In the genomic region with DNA sequence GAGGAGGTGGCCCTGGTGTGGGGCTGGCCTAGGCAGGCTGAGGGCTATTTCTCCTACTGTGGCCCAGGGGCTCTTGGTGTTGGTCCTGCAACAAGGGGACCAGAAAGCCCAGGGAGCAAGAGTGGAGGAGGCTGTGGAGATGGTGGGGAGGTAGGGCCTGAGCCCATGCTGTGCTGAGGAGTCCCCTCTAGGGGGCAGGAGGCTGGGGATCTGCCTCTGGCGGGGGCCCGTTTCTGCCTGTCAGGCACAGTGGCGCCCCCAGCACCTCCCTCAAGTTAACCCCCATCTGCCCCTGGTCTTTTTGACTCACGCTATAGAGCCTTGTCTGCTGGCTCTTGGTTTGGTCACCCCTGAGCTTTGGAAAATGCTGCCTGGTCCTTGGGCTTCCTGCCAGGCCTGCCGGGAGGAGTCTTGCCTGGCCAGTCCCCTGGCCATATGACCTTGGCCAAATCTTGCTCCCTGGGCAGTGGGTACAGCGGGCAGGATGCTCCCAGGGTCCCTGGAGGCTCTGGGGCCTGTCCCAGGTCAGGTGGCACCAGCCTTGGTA, we compare ENCODE assay signal across 8 cellular contexts. TPM values are rescaled to one million over a fixed set of nuclear protein-coding genes. Genes with fewer than 3 reads are reported as not detected.
DNase-seq lines count a peak whose midpoint lies in the region; ATAC-seq and TF ChIP-seq lines count a peak whose summit lies in the region.

No MANE protein-coding gene starts in this region.

- H3K4me1 ChIP-seq in prostate gland (replicated peaks): peaks cover 68% of the 10 kb centered on the region

- DNase-seq in GM12865 (ENCODE audit: low read depth): peak; percentile 27
- DNase-seq in NAMALWA (ENCODE audit: low spot score): peak; percentile 73
- no peak for DNase-seq in choroid plexus epithelial cell (ENCODE audit: low read depth)
- no peak for DNase-seq in prostate gland (ENCODE audit: low spot score)
- no peak for DNase-seq in NCI-H2196 (lab: John Stamatoyannopoulos, UW; ENCODE audit: unreplicated experiment)
- no peak for DNase-seq in T-helper 2 cell treated with Interferon-gamma antibody and Interleukin-4, amounts not matched to agents 5 μg/mL and 100 μg/mL, for 36 hours (ENCODE audit: low spot score)
- DNase-seq in T-helper 1 cell: no peak

- intact Hi-C loops in prostate gland (cut with DNase I): no loop called here

- TF ChIP-seq CTCF in GM12865 (IDR thresholded peaks at IDR 0.05; ENCODE audit: insufficient read depth, low read depth, low read length, missing control alignments) (peak; percentile 58), choroid plexus epithelial cell (conservative IDR thresholded peaks at IDR 0.05; ENCODE audit: low read depth, low read length) (peak; percentile 63), prostate gland (IDR thresholded peaks at IDR 0.05) (peak in 3 of 4 experiments; percentile 21 to 42 (median 40))

- no peaks in the 10 kb centered on the region for H3K27me3 ChIP-seq in prostate gland (replicated peaks; ENCODE audit: insufficient read depth)

- H3K4me3 Mint-ChIP-seq in T-helper 2 cell treated with Interferon-gamma antibody and Interleukin-4, amounts not matched to agents 5 μg/mL and 100 μg/mL, for 36 hours: no peak overlapping the region

- H3K27ac Mint-ChIP-seq in T-helper 2 cell treated with Interferon-gamma antibody and Interleukin-4, amounts not matched to agents 5 μg/mL and 100 μg/mL, for 36 hours: no peak overlapping the region

- H3K4me1 Mint-ChIP-seq in T-helper 2 cell treated with Interferon-gamma antibody and Interleukin-4, amounts not matched to agents 5 μg/mL and 100 μg/mL, for 36 hours (ENCODE audit: low read depth): peaks cover 3% of the 10 kb centered on the region

- H3K4me3 ChIP-seq in GM12865 (ENCODE audit: low read depth, low read length) (no peak overlapping the region), choroid plexus epithelial cell (ENCODE audit: low read depth, low read length) (no peak overlapping the region), prostate gland (no peak overlapping the region)

- H3K36me3 Mint-ChIP-seq in T-helper 2 cell treated with Interferon-gamma antibody and Interleukin-4, amounts not matched to agents 5 μg/mL and 100 μg/mL, for 36 hours (ENCODE audit: low read depth): no peaks in the 10 kb centered on the region

- WGBS in prostate gland: 50% methylated on average over 6 of the region's 6 CpGs

- no peaks in the 10 kb centered on the region for H3K9me3 Mint-ChIP-seq in T-helper 2 cell treated with Interferon-gamma antibody and Interleukin-4, amounts not matched to agents 5 μg/mL and 100 μg/mL, for 36 hours

- H3K9me3 ChIP-seq in prostate gland: no peaks in the 10 kb centered on the region

- TF ChIP-seq POLR2A in prostate gland (IDR thresholded peaks at IDR 0.05): no peak

- no peak for ATAC-seq in HG03280 (IDR thresholded peaks at IDR 0.05; ENCODE audit: unreplicated experiment)

- H3K36me3 ChIP-seq in prostate gland: no peaks in the 10 kb centered on the region

- H3K27me3 Mint-ChIP-seq in T-helper 2 cell treated with Interferon-gamma antibody and Interleukin-4, amounts not matched to agents 5 μg/mL and 100 μg/mL, for 36 hours (ENCODE audit: low read depth): peaks cover 21% of the 10 kb centered on the region

- H3K27ac ChIP-seq in prostate gland: peak overlapping the region; percentile 90 to 95

RNA-seq across cellular contexts. Expression of a gene that starts 5.9 kb away (rescaled TPM):
- 100 to 1,000 TPM; 125 to 148 TPM for total RNA-seq in prostate gland

RNA-seq across cellular contexts. Expression of a gene that starts 49.2 kb away (rescaled TPM):
- 10 to 100 TPM; 30.6 to 35.3 TPM for total RNA-seq in prostate gland

Comparison
In these comparisons a context has a peak if more than half of its experiments do, and no peak if none do; other contexts are left out.
1. DNase-seq: peak in GM12865 (single experiment) and NAMALWA (single experiment); none in choroid plexus epithelial cell (single experiment), prostate gland (single experiment), NCI-H2196 (single experiment), T-helper 2 cell treated with Interferon-gamma antibody and Interleukin-4, amounts not matched to agents 5 μg/mL and 100 μg/mL, for 36 hours (single experiment) and T-helper 1 cell (0 of 5).
2. Peak in every context shown above with its lines, with median percentiles within 50 percentile points of each other: CTCF ChIP-seq.